ENCODE assay signal across 24 cellular contexts in the genomic region with DNA sequence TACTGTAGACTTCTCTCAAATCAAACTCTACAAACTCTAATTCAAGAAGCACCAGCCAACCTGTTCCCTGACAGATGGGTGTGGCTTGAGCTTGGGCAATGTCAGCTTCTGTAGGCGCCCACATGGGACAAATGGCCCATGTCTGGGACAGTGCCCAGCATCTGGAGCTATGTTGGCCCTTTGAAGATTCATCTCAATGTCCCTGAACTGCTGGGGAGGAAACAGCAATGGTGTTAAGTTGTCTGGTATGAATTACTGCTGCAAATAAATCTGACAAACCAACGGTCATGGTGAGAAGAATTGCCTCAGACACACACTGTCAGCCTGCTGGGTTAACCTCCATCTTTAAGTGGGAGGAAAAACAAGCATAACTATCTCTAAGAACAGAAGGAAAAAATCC.
"Had no signal": no experiment of that assay in that cellular context is flagged by ENCODE, and none has a peak within 500 bp of the region (broad histone marks: within the 10 kb centered on the region; RNA-seq: fewer than 3 reads in every experiment).

No MANE protein-coding gene starts in this region.

- H3K27ac ChIP-seq: ovary, parathyroid adenoma, psoas muscle, right lobe of liver, sigmoid colon, stomach, thoracic aorta, thyroid gland, tibial nerve, upper lobe of left lung, vagina had no signal

- H3K79me2 ChIP-seq: parathyroid adenoma had no signal

- ATAC-seq: natural killer cell; right cardiac atrium; right lobe of liver; stimulated activated effector memory CD8-positive, alpha-beta T cell treated with anti-CD3 and anti-CD28 coated beads, Interleukin-12 subunit alpha, Interleukin-12 subunit beta, amount 100 ng/mL, for 72 hours; stimulated activated naive B cell treated with anti-CD40 and anti-IgM and Interleukin-4, amounts not matched to agents 10 μg/mL and 1 μg/mL and 100 μg/mL, for 72 hours had no signal

- H3K9ac ChIP-seq: parathyroid adenoma had no signal

- H3K36me3 ChIP-seq: ovary, right lobe of liver, sigmoid colon, stomach, thoracic aorta, thyroid gland, upper lobe of left lung, vagina had no signal

- H3K4me3 ChIP-seq: ovary, psoas muscle, right lobe of liver, sigmoid colon, stomach, thoracic aorta, thyroid gland, tibial nerve, upper lobe of left lung, vagina had no signal

- H3K9me3 ChIP-seq: ovary, psoas muscle, right lobe of liver, stomach, thoracic aorta, thyroid gland, upper lobe of left lung, vagina had no signal

- DNase-seq: natural killer cell; occipital lobe; ovary; posterior cingulate gyrus; psoas muscle; right cardiac atrium; right lobe of liver; sigmoid colon; small intestine; stimulated activated CD4-positive, alpha-beta T cell treated with anti-CD3 and anti-CD28 coated beads, Interleukin-15, amount 100 ng/mL, for 24 hours; stimulated activated CD4-positive, alpha-beta T cell treated with anti-CD3 and anti-CD28 coated beads, Interleukin-2, amount 100 ng/mL, for 24 hours; stimulated activated CD4-positive, alpha-beta T cell treated with anti-CD3 and anti-CD28 coated beads, Interleukin-2, amount 100 ng/mL, for 48 hours; stimulated activated CD4-positive, alpha-beta T cell treated with anti-CD3 and anti-CD28 coated beads, Interleukin-4, amount 100 ng/mL, for 24 hours; stimulated activated naive B cell treated with anti-CD40 and anti-IgM and Interleukin-4, amounts not matched to agents 10 μg/mL and 1 μg/mL and 100 μg/mL, for 72 hours; stimulated activated naive CD4-positive, alpha-beta T cell treated with Interleukin-2 at 50 U/mL for 16 hours; stomach; thyroid gland; trophoblast cell; upper lobe of left lung had no signal

- H2AFZ ChIP-seq: parathyroid adenoma had no signal

- H3K27me3 ChIP-seq: ovary, right lobe of liver, sigmoid colon, stomach, thyroid gland, tibial nerve, upper lobe of left lung, vagina had no signal
